Comparison of ENCODE assay signal across 9 cellular contexts in the genomic region with DNA sequence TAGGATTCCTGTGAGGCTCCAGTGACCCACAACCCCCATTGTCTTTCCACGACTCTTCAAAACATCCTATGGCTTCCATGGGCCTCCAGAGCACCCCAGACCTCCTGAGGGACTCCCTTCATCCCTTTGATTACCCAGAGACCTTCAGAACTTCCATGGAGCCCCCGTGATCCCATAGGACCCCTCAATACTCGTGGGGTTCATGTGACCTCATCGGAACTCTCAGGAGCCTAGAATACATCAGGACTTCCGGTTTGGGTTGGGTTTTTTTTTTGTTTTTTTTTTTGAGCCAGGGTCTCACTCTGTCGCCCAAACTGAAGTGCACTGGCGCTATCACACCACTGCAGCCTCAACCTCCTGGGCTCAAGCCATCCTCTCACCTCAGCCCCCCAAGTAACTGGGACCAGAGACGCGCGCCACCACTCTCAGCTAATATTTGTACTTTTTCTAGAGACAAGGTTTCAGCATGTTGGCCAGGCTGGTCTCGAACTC. TPM values are rescaled to one million over a fixed set of nuclear protein-coding genes. Genes with fewer than 3 reads are reported as not detected.
DNase-seq lines count a peak whose midpoint lies in the region; ATAC-seq and TF ChIP-seq lines count a peak whose summit lies in the region.
"Had no signal": no experiment of that assay in that cellular context is flagged by ENCODE, and none has a peak within 500 bp of the region (broad histone marks: within the 10 kb centered on the region; RNA-seq: fewer than 3 reads in every experiment).

No MANE protein-coding gene starts in this region.

- TF ChIP-seq POLR2A in erythroblast (IDR thresholded peaks at IDR 0.05; ENCODE audit: low read length) = peak; percentile 6

- in situ Hi-C loops in Panc1 (cut with HindIII; ENCODE audit: low pct_unique_long_range_greater_than_20kb, low sequenced_read_pairs) = no loop called here

- no peaks in the 10 kb centered on the region for H3K9me3 Mint-ChIP-seq in progenitor cell of endocrine pancreas (ENCODE audit: low read depth)

- peak overlapping the region; percentile 99 for H3K27ac Mint-ChIP-seq in progenitor cell of endocrine pancreas

- no peak for ATAC-seq in Panc1

- no peaks in the 10 kb centered on the region for H3K36me3 ChIP-seq in ES-I3 (ENCODE audit: insufficient read depth, low read length)
- no peaks in the 10 kb centered on the region; the same call in 1 of the 2 replicates for H3K36me3 ChIP-seq in Panc1 (ENCODE audit: control insufficient read depth, insufficient read depth, low read length)

- H3K27ac ChIP-seq in Panc1 (ENCODE audit: low read length) = peak overlapping the region; percentile 99

- H3K9ac ChIP-seq in ES-I3 (ENCODE audit: low read depth, low read length) = peak overlapping the region; percentile 79

- intact Hi-C loops in Panc1 (cut with micrococcal nuclease; ENCODE audit: unreplicated experiment) = no loop called here

- H3K27me3 Mint-ChIP-seq in progenitor cell of endocrine pancreas = no peaks in the 10 kb centered on the region

- TF ChIP-seq CTCF in Panc1 (IDR thresholded peaks at IDR 0.05) = no peak
- TF ChIP-seq CTCF in progenitor cell of endocrine pancreas (IDR thresholded peaks at IDR 0.05; ENCODE audit: unreplicated experiment) = no peak

- no peaks in the 10 kb centered on the region for H3K9me3 ChIP-seq in ES-I3 (ENCODE audit: control insufficient read depth, insufficient read depth, low read length)
- H3K9me3 ChIP-seq in Panc1 (ENCODE audit: control insufficient read depth, insufficient read depth, low read depth, low read length) = no peaks in the 10 kb centered on the region

- H3K36me3 Mint-ChIP-seq in progenitor cell of endocrine pancreas (ENCODE audit: insufficient read depth) = peaks cover 2% of the 10 kb centered on the region

- H3K27me3 ChIP-seq in Panc1 (ENCODE audit: control insufficient read depth, insufficient read depth, low read length) = no peaks in the 10 kb centered on the region

- DNase-seq in Panc1 (ENCODE audit: low read depth, low spot score) (no peak), erythroblast (lab: John Stamatoyannopoulos, UW) (no peak), progenitor cell of endocrine pancreas (ENCODE audit: low spot score, unreplicated experiment) (no peak), NCI-H2196 (lab: John Stamatoyannopoulos, UW; ENCODE audit: unreplicated experiment) (no peak), activated gamma-delta T cell treated with Interleukin-2 at 50 U/mL for 16 hours (no peak), HUDEP-2 (lab: John Stamatoyannopoulos, UW; ENCODE audit: unreplicated experiment in 76 of 76) (no peak)
- DNase-seq in stimulated activated naive CD4-positive, alpha-beta T cell (lab: John Stamatoyannopoulos, UW) = no peak

- no peaks in the 10 kb centered on the region for H3K4me1 ChIP-seq in ES-I3 (ENCODE audit: insufficient read depth, low read length)
- H3K4me1 ChIP-seq in Panc1 (ENCODE audit: control insufficient read depth, insufficient read depth, low read length) = no peaks in the 10 kb centered on the region; the same call in 1 of the 2 replicates

- H3K4me3 ChIP-seq in Panc1 (ENCODE audit: low read depth in 2 of 2, low read length in 2 of 2) = peak overlapping the region; percentile 77 to 96

- TSS peak; percentile 97 for BruUV-seq in Panc1 (replicated peaks; lab: Mats Ljungman, UMichigan)

- H3K4me1 Mint-ChIP-seq in progenitor cell of endocrine pancreas (ENCODE audit: low read depth) = peaks cover 13% of the 10 kb centered on the region

- CTCF ChIA-PET in Panc1 (lab: Charles Lee) = interaction anchor here (0.6 kb wide), 1 partner anchor 74 kb away, joined by 3 read pairs; the partner anchor contains the start of gene RCN3

- POLR2A ChIA-PET in Panc1 (lab: Charles Lee) = interaction anchor here (0.6 kb wide), 1 partner anchor 221 kb away, joined by 3 read pairs; no protein-coding TSS in a partner anchor

- peak overlapping the region; percentile 83 for H3K4me3 Mint-ChIP-seq in progenitor cell of endocrine pancreas (ENCODE audit: low read depth)

RNA-seq across cellular contexts. Expression of gene ALDH16A1, which starts 0.8 kb away (rescaled TPM):
- total RNA-seq in Panc1 (2021; ENCODE audit: unreplicated experiment) = 19.6 TPM
- polyA plus RNA-seq in Panc1 (2012; ENCODE audit: insufficient read length) = 31.7 TPM
- 44.2 and 46.0 TPM in 2 replicates for total RNA-seq in progenitor cell of endocrine pancreas

RNA-seq across cellular contexts. Expression of gene PIH1D1, which starts 2.2 kb away (rescaled TPM):
- total RNA-seq in Panc1 (2021; ENCODE audit: unreplicated experiment) (78.5 TPM), progenitor cell of endocrine pancreas (125 TPM in 2 replicates)
- polyA plus RNA-seq in Panc1 (2012; ENCODE audit: insufficient read length) = 72.4 TPM

RNA-seq across cellular contexts. Expression of gene SLC17A7, which starts 12.5 kb away (rescaled TPM):
- total RNA-seq in Panc1 (2021; ENCODE audit: unreplicated experiment) (1.2 TPM), progenitor cell of endocrine pancreas (0.29 TPM in 2 replicates)
- 1.7 TPM for polyA plus RNA-seq in Panc1 (2012; ENCODE audit: insufficient read length)
- total RNA-seq: glomerular endothelial cell had no signal

RNA-seq across cellular contexts. Expression of gene FLT3LG, which starts 20.2 kb away (rescaled TPM):
- total RNA-seq in Panc1 (2021; ENCODE audit: unreplicated experiment) (1.5 TPM), progenitor cell of endocrine pancreas (0.96 and 1.1 TPM in 2 replicates)
- 2.9 TPM for polyA plus RNA-seq in Panc1 (2012; ENCODE audit: insufficient read length)

RNA-seq across cellular contexts. Expression of gene GFY, which starts 28.6 kb away (rescaled TPM):
- total RNA-seq in Panc1 (2021; ENCODE audit: unreplicated experiment) (not detected), progenitor cell of endocrine pancreas (not detected in 2 replicates)
- polyA plus RNA-seq in Panc1 (2012; ENCODE audit: insufficient read length) = not detected
- total RNA-seq: glomerular endothelial cell had no signal
